In the genomic region with DNA sequence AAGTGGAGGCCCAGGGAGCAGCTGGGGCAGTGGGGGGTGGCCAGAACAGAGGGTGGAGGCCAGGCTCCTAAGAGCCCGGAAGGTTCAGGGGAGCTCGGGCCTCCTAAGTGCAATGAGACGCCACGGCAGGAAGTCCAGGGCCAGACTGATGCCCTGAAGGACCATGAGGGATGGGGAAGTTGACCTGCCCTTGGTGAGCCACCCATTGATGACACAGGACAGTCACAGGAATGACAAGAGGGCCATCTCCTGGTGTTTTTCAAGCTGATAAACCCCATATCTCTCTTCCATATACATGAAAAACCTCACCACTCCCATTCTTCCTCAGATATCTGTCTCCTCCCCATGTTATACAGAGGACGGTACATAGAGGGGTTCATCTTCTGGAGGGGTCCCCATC, we compare ENCODE assay signal across 18 cellular contexts. TPM values are rescaled to one million over a fixed set of nuclear protein-coding genes. Genes with fewer than 3 reads are reported as not detected.
DNase-seq lines count a peak whose midpoint lies in the region; ATAC-seq and TF ChIP-seq lines count a peak whose summit lies in the region.
"Had no signal": no experiment of that assay in that cellular context is flagged by ENCODE, and none has a peak within 500 bp of the region (broad histone marks: within the 10 kb centered on the region; RNA-seq: fewer than 3 reads in every experiment).

No MANE protein-coding gene starts in this region.

- peak; percentile 26 for TF ChIP-seq CTCF in GM10248 (IDR thresholded peaks at IDR 0.05; ENCODE audit: control extremely low read depth, extremely low read depth, low read depth, missing control alignments)

- no peak for DNase-seq in GM10248 (ENCODE audit: extremely low spot score)
- DNase-seq in M059J (ENCODE audit: low read depth) = peak; percentile 4
- peak; percentile 43 for DNase-seq in SW480 (ENCODE audit: low spot score)
- DNase-seq in left lobe of liver (ENCODE audit: low spot score) = no peak
- no peak for DNase-seq in effector memory CD8-positive, alpha-beta T cell
- no peak for DNase-seq in stimulated activated CD4-positive, alpha-beta T cell treated with anti-CD3 and anti-CD28 coated beads, Interleukin-15, amount 100 ng/mL, for 24 hours
- no peak for DNase-seq in NCI-H510A (lab: John Stamatoyannopoulos, UW)
- DNase-seq: activated CD4-positive, alpha-beta T cell treated with anti-CD3 and anti-CD28 coated beads for 36 hours; activated effector memory CD4-positive, alpha-beta T cell treated with Interleukin-2 at 50 U/mL for 16 hours; DMS 273 treated with DMSO at 0.1 percent for 48 hours; GOT3; KG1; left ventricle myocardium inferior; mucosa of descending colon; NCI-H1436; T-helper 17 cell had no signal

- no peaks in the 10 kb centered on the region for H3K36me3 Mint-ChIP-seq in effector memory CD8-positive, alpha-beta T cell (ENCODE audit: insufficient read depth)

- no peak overlapping the region for H3K27ac Mint-ChIP-seq in effector memory CD8-positive, alpha-beta T cell
- H3K27ac Mint-ChIP-seq: activated CD4-positive, alpha-beta T cell treated with anti-CD3 and anti-CD28 coated beads for 36 hours; T-helper 17 cell had no signal

- POLR2A ChIA-PET in GM10248 (lab: Yijun Ruan, JAX) = interaction anchor here (0.5 kb wide), 1 partner anchor 231 kb away, joined by 5 read pairs; no protein-coding TSS in a partner anchor

- peak; percentile 38 for ATAC-seq in left lobe of liver
- ATAC-seq in effector memory CD8-positive, alpha-beta T cell (replicated peaks) = no peak
- no peak for ATAC-seq in HG02884 (IDR thresholded peaks at IDR 0.05; ENCODE audit: unreplicated experiment)
- ATAC-seq: activated CD4-positive, alpha-beta T cell treated with anti-CD3 and anti-CD28 coated beads for 36 hours; esophagus mucosa; mucosa of descending colon; T-helper 17 cell had no signal

- H3K27me3 Mint-ChIP-seq in effector memory CD8-positive, alpha-beta T cell = peaks cover 0 to 32% of the 10 kb centered on the region in 2 donors
- H3K27me3 Mint-ChIP-seq: activated CD4-positive, alpha-beta T cell treated with anti-CD3 and anti-CD28 coated beads for 36 hours had no signal

- H3K4me1 Mint-ChIP-seq in effector memory CD8-positive, alpha-beta T cell (ENCODE audit: low read depth in 2 of 2) = peaks cover 0 to under 1% of the 10 kb centered on the region in 2 donors

- CTCF ChIA-PET in GM10248 (lab: Yijun Ruan, JAX) = interaction anchor here (0.9 to 12.1 kb wide), 5 partner anchors 12 to 215 kb away, joined by 3 to 138 read pairs (median 4); partner anchors contain the start of gene CDR2L

- H3K9me3 Mint-ChIP-seq in effector memory CD8-positive, alpha-beta T cell = no peaks in the 10 kb centered on the region

- no peak overlapping the region for H3K4me3 Mint-ChIP-seq in effector memory CD8-positive, alpha-beta T cell
- H3K4me3 Mint-ChIP-seq: activated CD4-positive, alpha-beta T cell treated with anti-CD3 and anti-CD28 coated beads for 36 hours; T-helper 17 cell had no signal

RNA-seq across cellular contexts. Expression of gene MRPL58, which starts 5.8 kb away (rescaled TPM):
- total RNA-seq in M059J (2014; rRNA removed; shearing (Covaris generic)) = 55.7 and 65.0 TPM in 2 replicates
- 25.8 TPM for total RNA-seq in left lobe of liver

RNA-seq across cellular contexts. Expression of gene CDR2L, which starts 19.2 kb away (rescaled TPM):
- total RNA-seq in M059J (2014; rRNA removed; shearing (Covaris generic)) = 7.0 and 13.6 TPM in 2 replicates
- 1.2 TPM for total RNA-seq in left lobe of liver

RNA-seq across cellular contexts. Expression of gene HID1, which starts 34.1 kb away (rescaled TPM):
- total RNA-seq in M059J (2014; rRNA removed; shearing (Covaris generic)) = 0.39 TPM in 1 of 2 replicates, not detected in the other
- 5.9 TPM for total RNA-seq in left lobe of liver

RNA-seq across cellular contexts. Expression of gene ATP5PD, which starts 40.1 kb away (rescaled TPM):
- total RNA-seq in M059J (2014; rRNA removed; shearing (Covaris generic)) = 440 and 491 TPM in 2 replicates
- 177 TPM for total RNA-seq in left lobe of liver

RNA-seq across cellular contexts. Expression of gene KCTD2, which starts 40.4 kb away (rescaled TPM):
- total RNA-seq in M059J (2014; rRNA removed; shearing (Covaris generic)) = 18.9 and 25.1 TPM in 2 replicates
- 7.0 TPM for total RNA-seq in left lobe of liver

Comparison
In these comparisons a context has a peak if more than half of its experiments do, and no peak if none do; other contexts are left out.
1. DNase-seq: peak in M059J (single experiment) and SW480 (single experiment); none in GM10248 (single experiment), left lobe of liver (single experiment), effector memory CD8-positive, alpha-beta T cell (0 of 3), stimulated activated CD4-positive, alpha-beta T cell treated with anti-CD3 and anti-CD28 coated beads, Interleukin-15, amount 100 ng/mL, for 24 hours (single experiment) and NCI-H510A (single experiment).